In the genomic region with DNA sequence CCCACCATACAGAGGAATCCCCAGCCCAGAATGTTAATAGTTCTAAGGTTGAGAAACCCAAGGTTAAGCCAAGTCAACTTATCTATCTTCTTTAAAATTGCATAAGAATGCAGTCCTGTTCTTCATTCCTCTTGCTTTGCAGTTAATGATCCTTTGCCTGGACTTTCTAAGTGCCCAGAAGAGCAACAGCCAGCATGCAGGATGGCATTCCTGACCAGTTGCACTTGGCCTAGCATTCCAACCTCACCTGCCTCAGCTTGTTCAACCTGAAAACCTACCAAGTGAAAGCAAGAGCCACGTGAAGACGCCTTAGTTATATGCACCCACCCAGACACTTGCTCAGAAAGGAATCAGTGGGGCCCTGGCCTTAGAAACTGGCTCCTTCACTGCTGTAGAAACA, we compare ENCODE assay signal across 23 cellular contexts. TPM values are rescaled to one million over a fixed set of nuclear protein-coding genes. Genes with fewer than 3 reads are reported as not detected.
DNase-seq lines count a peak whose midpoint lies in the region; ATAC-seq and TF ChIP-seq lines count a peak whose summit lies in the region.
"Had no signal": no experiment of that assay in that cellular context is flagged by ENCODE, and none has a peak within 500 bp of the region (broad histone marks: within the 10 kb centered on the region; RNA-seq: fewer than 3 reads in every experiment).

No MANE protein-coding gene starts in this region.

- peak overlapping the region; percentile 70; the same call in 1 of the 2 replicates for H3K27ac Mint-ChIP-seq in WTC11
- peak overlapping the region; percentile 80 for H3K27ac Mint-ChIP-seq in type B pancreatic cell
- H3K27ac Mint-ChIP-seq: CD4-positive, alpha-beta T cell; GM23338 had no signal

- H3K27me3 ChIP-seq in foreskin keratinocyte, result no peaks in the 10 kb centered on the region
- no peaks in the 10 kb centered on the region for H3K27me3 ChIP-seq in parathyroid adenoma (ENCODE audit: control insufficient read depth, insufficient read depth, low read length)

- CTCF ChIA-PET in WTC11 (lab: Charles Lee), result no interaction called here

- ATAC-seq in WTC11 (no peak), foreskin keratinocyte (peak; percentile 72), HG02798 (IDR thresholded peaks at IDR 0.05; ENCODE audit: poor library complexity, unreplicated experiment) (no peak)
- ATAC-seq: GM23338 had no signal

- POLR2A ChIA-PET in WTC11 (lab: Charles Lee), result no interaction called here

- no peaks in the 10 kb centered on the region for H3K9me3 ChIP-seq in parathyroid adenoma (ENCODE audit: control insufficient read depth, low read length)
- H3K9me3 ChIP-seq: mucosa of descending colon, SK-N-SH had no signal

- no peaks in the 10 kb centered on the region for H3K79me2 ChIP-seq in parathyroid adenoma

- peaks cover 13% of the 10 kb centered on the region for H3K4me1 Mint-ChIP-seq in WTC11
- H3K4me1 Mint-ChIP-seq in type B pancreatic cell (ENCODE audit: unreplicated experiment), result peaks cover 29% of the 10 kb centered on the region

- H3K4me1 ChIP-seq in foreskin keratinocyte, result peaks cover 33% of the 10 kb centered on the region
- H3K4me1 ChIP-seq in parathyroid adenoma, result peaks cover 11% of the 10 kb centered on the region

- H3K9me3 Mint-ChIP-seq in WTC11, result no peaks in the 10 kb centered on the region
- peaks cover 5% of the 10 kb centered on the region for H3K9me3 Mint-ChIP-seq in type B pancreatic cell
- H3K9me3 Mint-ChIP-seq: CD4-positive, alpha-beta T cell; GM23338 had no signal

- H3K4me3 Mint-ChIP-seq in WTC11, result no peak overlapping the region
- H3K4me3 Mint-ChIP-seq in type B pancreatic cell, result peak overlapping the region; percentile 66
- H3K4me3 Mint-ChIP-seq: CD4-positive, alpha-beta T cell; GM23338 had no signal

- no peak overlapping the region for H3K4me3 ChIP-seq in parathyroid adenoma (ENCODE audit: low read depth, low read length)
- H3K4me3 ChIP-seq: dorsolateral prefrontal cortex, GM23338, mucosa of descending colon had no signal

- no peak overlapping the region for H3K4me2 ChIP-seq in parathyroid adenoma (ENCODE audit: low read length)
- H3K4me2 ChIP-seq: GM23338, SK-N-SH had no signal

- H3K36me3 Mint-ChIP-seq in WTC11, result no peaks in the 10 kb centered on the region
- peaks cover 11% of the 10 kb centered on the region for H3K36me3 Mint-ChIP-seq in type B pancreatic cell

- no peak overlapping the region for H3K9ac ChIP-seq in parathyroid adenoma
- H3K9ac ChIP-seq: SK-N-SH had no signal

- no peak for TF ChIP-seq CTCF in WTC11 (IDR thresholded peaks at IDR 0.05)
- no peak for TF ChIP-seq CTCF in foreskin keratinocyte (conservative IDR thresholded peaks at IDR 0.05)
- no peak for TF ChIP-seq CTCF in parathyroid adenoma (IDR thresholded peaks at IDR 0.05)
- no peak for TF ChIP-seq CTCF in type B pancreatic cell (conservative IDR thresholded peaks at IDR 0.05)

- no peaks in the 10 kb centered on the region for H3K36me3 ChIP-seq in parathyroid adenoma (ENCODE audit: control insufficient read depth, insufficient read depth, low read length)

- no peak for DNase-seq in WTC11 (ENCODE audit: low spot score)
- DNase-seq in foreskin keratinocyte, result peak; percentile 76 to 90
- DNase-seq in type B pancreatic cell (ENCODE audit: extremely low spot score, unreplicated experiment), result no peak
- no peak for DNase-seq in cerebellar cortex (ENCODE audit: low spot score)
- DNase-seq in RKO (ENCODE audit: low spot score), result no peak
- no peak for DNase-seq in GDM1 (lab: John Stamatoyannopoulos, UW)
- DNase-seq: activated CD4-positive, alpha-beta T cell treated with anti-CD3 and anti-CD28 coated beads, Interleukin-2, amount 50 U/mL, for 48 hours; amygdala; caudate nucleus; CD4-positive, alpha-beta T cell; DMS153; dorsolateral prefrontal cortex; GF-D8; KG1; NCI-H2029; retina; SK-N-SH; stimulated activated CD8-positive, alpha-beta memory T cell treated with anti-CD3 and anti-CD28 coated beads, Interleukin-4, amount 100 ng/mL, for 48 hours had no signal

- H2AFZ ChIP-seq in parathyroid adenoma, result peak overlapping the region; percentile 44
- H2AFZ ChIP-seq: GM23338 had no signal

- H3K27me3 Mint-ChIP-seq in WTC11 (ENCODE audit: low read depth) (no peaks in the 10 kb centered on the region), type B pancreatic cell (no peaks in the 10 kb centered on the region)
- H3K27me3 Mint-ChIP-seq: CD4-positive, alpha-beta T cell had no signal

- H3K27ac ChIP-seq in foreskin keratinocyte (no peak overlapping the region), parathyroid adenoma (no peak overlapping the region)

TF ChIP-seq in WTC11, 78 proteins besides CTCF, POLR2A, EP300 and RAD21 (continues in another document):
- no peak for TF ChIP-seq NR3C1 (CRISPR knock-in tag; conservative IDR thresholded peaks at IDR 0.05; ENCODE audit: low read depth)
- TF ChIP-seq, protein P1, sequence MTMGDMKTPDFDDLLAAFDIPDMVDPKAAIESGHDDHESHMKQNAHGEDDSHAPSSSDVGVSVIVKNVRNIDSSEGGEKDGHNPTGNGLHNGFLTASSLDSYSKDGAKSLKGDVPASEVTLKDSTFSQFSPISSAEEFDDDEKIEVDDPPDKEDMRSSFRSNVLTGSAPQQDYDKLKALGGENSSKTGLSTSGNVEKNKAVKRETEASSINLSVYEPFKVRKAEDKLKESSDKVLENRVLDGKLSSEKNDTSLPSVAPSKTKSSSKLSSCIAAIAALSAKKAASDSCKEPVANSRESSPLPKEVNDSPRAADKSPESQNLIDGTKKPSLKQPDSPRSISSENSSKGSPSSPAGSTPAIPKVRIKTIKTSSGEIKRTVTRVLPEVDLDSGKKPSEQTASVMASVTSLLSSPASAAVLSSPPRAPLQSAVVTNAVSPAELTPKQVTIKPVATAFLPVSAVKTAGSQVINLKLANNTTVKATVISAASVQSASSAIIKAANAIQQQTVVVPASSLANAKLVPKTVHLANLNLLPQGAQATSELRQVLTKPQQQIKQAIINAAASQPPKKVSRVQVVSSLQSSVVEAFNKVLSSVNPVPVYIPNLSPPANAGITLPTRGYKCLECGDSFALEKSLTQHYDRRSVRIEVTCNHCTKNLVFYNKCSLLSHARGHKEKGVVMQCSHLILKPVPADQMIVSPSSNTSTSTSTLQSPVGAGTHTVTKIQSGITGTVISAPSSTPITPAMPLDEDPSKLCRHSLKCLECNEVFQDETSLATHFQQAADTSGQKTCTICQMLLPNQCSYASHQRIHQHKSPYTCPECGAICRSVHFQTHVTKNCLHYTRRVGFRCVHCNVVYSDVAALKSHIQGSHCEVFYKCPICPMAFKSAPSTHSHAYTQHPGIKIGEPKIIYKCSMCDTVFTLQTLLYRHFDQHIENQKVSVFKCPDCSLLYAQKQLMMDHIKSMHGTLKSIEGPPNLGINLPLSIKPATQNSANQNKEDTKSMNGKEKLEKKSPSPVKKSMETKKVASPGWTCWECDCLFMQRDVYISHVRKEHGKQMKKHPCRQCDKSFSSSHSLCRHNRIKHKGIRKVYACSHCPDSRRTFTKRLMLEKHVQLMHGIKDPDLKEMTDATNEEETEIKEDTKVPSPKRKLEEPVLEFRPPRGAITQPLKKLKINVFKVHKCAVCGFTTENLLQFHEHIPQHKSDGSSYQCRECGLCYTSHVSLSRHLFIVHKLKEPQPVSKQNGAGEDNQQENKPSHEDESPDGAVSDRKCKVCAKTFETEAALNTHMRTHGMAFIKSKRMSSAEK (CRISPR knock-in tag; IDR thresholded peaks at IDR 0.05; ENCODE audit: borderline replicate concordance), result no peak
- TF ChIP-seq, protein P2, sequence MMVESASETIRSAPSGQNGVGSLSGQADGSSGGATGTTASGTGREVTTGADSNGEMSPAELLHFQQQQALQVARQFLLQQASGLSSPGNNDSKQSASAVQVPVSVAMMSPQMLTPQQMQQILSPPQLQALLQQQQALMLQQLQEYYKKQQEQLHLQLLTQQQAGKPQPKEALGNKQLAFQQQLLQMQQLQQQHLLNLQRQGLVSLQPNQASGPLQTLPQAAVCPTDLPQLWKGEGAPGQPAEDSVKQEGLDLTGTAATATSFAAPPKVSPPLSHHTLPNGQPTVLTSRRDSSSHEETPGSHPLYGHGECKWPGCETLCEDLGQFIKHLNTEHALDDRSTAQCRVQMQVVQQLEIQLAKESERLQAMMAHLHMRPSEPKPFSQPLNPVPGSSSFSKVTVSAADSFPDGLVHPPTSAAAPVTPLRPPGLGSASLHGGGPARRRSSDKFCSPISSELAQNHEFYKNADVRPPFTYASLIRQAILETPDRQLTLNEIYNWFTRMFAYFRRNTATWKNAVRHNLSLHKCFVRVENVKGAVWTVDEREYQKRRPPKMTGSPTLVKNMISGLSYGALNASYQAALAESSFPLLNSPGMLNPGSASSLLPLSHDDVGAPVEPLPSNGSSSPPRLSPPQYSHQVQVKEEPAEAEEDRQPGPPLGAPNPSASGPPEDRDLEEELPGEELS (CRISPR knock-in tag; IDR thresholded peaks at IDR 0.05), result no peak
- TF ChIP-seq ZBTB21 (CRISPR knock-in tag; IDR thresholded peaks at IDR 0.05; ENCODE audit: borderline replicate concordance), result no peak
- TF ChIP-seq ETV6 (CRISPR knock-in tag; IDR thresholded peaks at IDR 0.05), result no peak
- TF ChIP-seq GABPB1 (CRISPR knock-in tag; IDR thresholded peaks at IDR 0.05), result no peak
- no peak for TF ChIP-seq NFATC4 (CRISPR knock-in tag; IDR thresholded peaks at IDR 0.05)
- no peak for TF ChIP-seq ATF1 (CRISPR knock-in tag; IDR thresholded peaks at IDR 0.05)
- TF ChIP-seq, protein P3, sequence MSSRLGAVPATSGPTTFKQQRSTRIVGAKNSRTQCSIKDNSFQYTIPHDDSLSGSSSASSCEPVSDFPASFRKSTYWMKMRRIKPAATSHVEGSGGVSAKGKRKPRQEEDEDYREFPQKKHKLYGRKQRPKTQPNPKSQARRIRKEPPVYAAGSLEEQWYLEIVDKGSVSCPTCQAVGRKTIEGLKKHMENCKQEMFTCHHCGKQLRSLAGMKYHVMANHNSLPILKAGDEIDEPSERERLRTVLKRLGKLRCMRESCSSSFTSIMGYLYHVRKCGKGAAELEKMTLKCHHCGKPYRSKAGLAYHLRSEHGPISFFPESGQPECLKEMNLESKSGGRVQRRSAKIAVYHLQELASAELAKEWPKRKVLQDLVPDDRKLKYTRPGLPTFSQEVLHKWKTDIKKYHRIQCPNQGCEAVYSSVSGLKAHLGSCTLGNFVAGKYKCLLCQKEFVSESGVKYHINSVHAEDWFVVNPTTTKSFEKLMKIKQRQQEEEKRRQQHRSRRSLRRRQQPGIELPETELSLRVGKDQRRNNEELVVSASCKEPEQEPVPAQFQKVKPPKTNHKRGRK (CRISPR knock-in tag; IDR thresholded peaks at IDR 0.05; ENCODE audit: borderline replicate concordance), result no peak
- TF ChIP-seq FOXJ3 (CRISPR knock-in tag; IDR thresholded peaks at IDR 0.05; ENCODE audit: borderline replicate concordance), result no peak
- no peak for TF ChIP-seq GTF2I (CRISPR knock-in tag; conservative IDR thresholded peaks at IDR 0.05)
- TF ChIP-seq, protein P4, sequence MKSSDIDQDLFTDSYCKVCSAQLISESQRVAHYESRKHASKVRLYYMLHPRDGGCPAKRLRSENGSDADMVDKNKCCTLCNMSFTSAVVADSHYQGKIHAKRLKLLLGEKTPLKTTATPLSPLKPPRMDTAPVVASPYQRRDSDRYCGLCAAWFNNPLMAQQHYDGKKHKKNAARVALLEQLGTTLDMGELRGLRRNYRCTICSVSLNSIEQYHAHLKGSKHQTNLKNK (CRISPR knock-in tag; IDR thresholded peaks at IDR 0.05), result no peak

RNA-seq across cellular contexts. Expression of a gene that starts 24.9 kb away (rescaled TPM):
- total RNA-seq in WTC11 (2021) (5.9 to 7.6 TPM (median 6.0 TPM) in 3 replicates), foreskin keratinocyte (156 and 161 TPM in 2 replicates), type B pancreatic cell (ENCODE audit: low replicate concordance) (44.6 and 56.5 TPM in 2 replicates)
- 22.4 and 28.7 TPM in 2 replicates for polyA plus RNA-seq in foreskin keratinocyte
- total RNA-seq: CD4-positive, alpha-beta T cell; T-helper 2 cell treated with Interferon-gamma antibody and Interleukin-4, amounts not matched to agents 100 ng/mL and 5 ng/mL, for 36 hours had no signal

Comparison
In these comparisons a context has a peak if more than half of its experiments do, and no peak if none do; other contexts are left out.
1. DNase-seq: peak in foreskin keratinocyte (2 of 2); none in WTC11 (single experiment), type B pancreatic cell (single experiment), cerebellar cortex (single experiment), RKO (single experiment) and GDM1 (single experiment).